ENCODE assay signal across 8 cellular contexts in genomic region chr12:56158926-56159461, GRCh38. TPM values are rescaled to one million over a fixed set of nuclear protein-coding genes. Genes with fewer than 3 reads are reported as not detected.
DNase-seq lines count a peak whose midpoint lies in the region; ATAC-seq and TF ChIP-seq lines count a peak whose summit lies in the region.

No MANE protein-coding gene starts in this region.

- H3K79me2 ChIP-seq in Loucy (ENCODE audit: insufficient read depth, low read length): peaks cover 58% of the 10 kb centered on the region

- H3K9me3 ChIP-seq in Loucy (ENCODE audit: insufficient read depth, low read depth, low read length) (no peaks in the 10 kb centered on the region), esophagus squamous epithelium (no peaks in the 10 kb centered on the region), upper lobe of left lung (no peaks in the 10 kb centered on the region)

- TF ChIP-seq CTCF in Loucy (conservative IDR thresholded peaks at IDR 0.05; ENCODE audit: low read length) (no peak), WI38 (IDR thresholded peaks at IDR 0.05; ENCODE audit: low read depth, low read length) (no peak), esophagus squamous epithelium (IDR thresholded peaks at IDR 0.05) (no peak), upper lobe of left lung (IDR thresholded peaks at IDR 0.05) (no peak)

- H4K20me1 ChIP-seq in Loucy (ENCODE audit: insufficient read depth, low read length, poor library complexity, severe bottlenecking): peaks cover 44% of the 10 kb centered on the region

- DNase-seq in NCI-H1417 (lab: John Stamatoyannopoulos, UW): peak; percentile 34 to 74 (median 63)
- no peak for DNase-seq in NCI-H1417 treated with DMSO at 0.1 percent for 48 hours (lab: John Stamatoyannopoulos, UW)
- peak; percentile 32 for DNase-seq in esophagus squamous epithelium (lab: John Stamatoyannopoulos, UW)
- DNase-seq in mucosa of gallbladder (ENCODE audit: low spot score): peak; percentile 87
- peak in 1 of 2 donors; percentile 96 for DNase-seq in upper lobe of left lung

- H3K27ac ChIP-seq in esophagus squamous epithelium: peak overlapping the region; percentile 93 to 100 (median 99)
- peak overlapping the region; percentile 87 to 97 (median 96) for H3K27ac ChIP-seq in upper lobe of left lung

- TF ChIP-seq POLR2A in esophagus squamous epithelium (IDR thresholded peaks at IDR 0.05): peak in 2 of 4 donors; percentile 67 to 77
- peak in 2 of 4 donors; percentile 14 to 61 for TF ChIP-seq POLR2A in upper lobe of left lung (IDR thresholded peaks at IDR 0.05)

- no peak for TF ChIP-seq EP300 in upper lobe of left lung (IDR thresholded peaks at IDR 0.05)

- H3K36me3 ChIP-seq in Loucy (ENCODE audit: insufficient read depth, low read length) (peaks cover 44% of the 10 kb centered on the region; the same call in 1 of the 2 replicates), esophagus squamous epithelium (peaks cover 33 to 54% (median 47%) of the 10 kb centered on the region in 3 donors), upper lobe of left lung (peaks cover 33 to 48% (median 44%) of the 10 kb centered on the region in 4 donors)

- intact Hi-C loops in esophagus squamous epithelium (cut with DNase I): no loop called here

- H3K9ac ChIP-seq in Loucy (ENCODE audit: low read depth, low read length, poor library complexity, severe bottlenecking): peak overlapping the region; percentile 94

- H3K27me3 ChIP-seq in Loucy (ENCODE audit: insufficient read depth, low read length, poor library complexity, severe bottlenecking): no peaks in the 10 kb centered on the region
- H3K27me3 ChIP-seq in esophagus squamous epithelium: no peaks in the 10 kb centered on the region
- H3K27me3 ChIP-seq in upper lobe of left lung: no peaks in the 10 kb centered on the region

- no peaks in the 10 kb centered on the region for H3K9me2 ChIP-seq in Loucy (replicated peaks; ENCODE audit: low read depth, low read length)

- 0 to 3% methylated on average over 5 of the region's 6 CpGs for WGBS in esophagus squamous epithelium, 2 donors
- 0% methylated on average over 6 of the region's 6 CpGs for WGBS in upper lobe of left lung, 2 donors

- peak overlapping the region; percentile 98 for H3K4me3 ChIP-seq in Loucy (ENCODE audit: low read length, poor library complexity, severe bottlenecking)
- H3K4me3 ChIP-seq in WI38 (ENCODE audit: low read depth, low read length): peak overlapping the region; percentile 87
- peak overlapping the region; percentile 61 to 97 (median 80) for H3K4me3 ChIP-seq in esophagus squamous epithelium
- H3K4me3 ChIP-seq in upper lobe of left lung: peak overlapping the region; percentile 59 to 84 (median 64)

- H2AFZ ChIP-seq in Loucy (ENCODE audit: low read length): no peak overlapping the region

- H3K4me2 ChIP-seq in Loucy (ENCODE audit: low read depth, low read length, poor library complexity, severe bottlenecking): peak overlapping the region; percentile 93

- H3F3A ChIP-seq in Loucy (ENCODE audit: low read depth): no peaks in the 10 kb centered on the region

- ATAC-seq in upper lobe of left lung (ENCODE audit: low FRiP score in 2 of 2): peak; percentile 76 to 78
- ATAC-seq in GM21447 (IDR thresholded peaks at IDR 0.05; ENCODE audit: unreplicated experiment): no peak

- peaks cover 30% of the 10 kb centered on the region for H3K4me1 ChIP-seq in Loucy (ENCODE audit: insufficient read depth, low read length, poor library complexity, severe bottlenecking)
- peaks cover 25 to 53% (median 32%) of the 10 kb centered on the region in 3 donors for H3K4me1 ChIP-seq in esophagus squamous epithelium
- H3K4me1 ChIP-seq in upper lobe of left lung: peaks cover 32 to 58% (median 40%) of the 10 kb centered on the region in 4 donors

RNA-seq across cellular contexts. Expression of gene MYL6, which starts 0.8 kb away (rescaled TPM):
- 1,000 to 10,000 TPM; 1,011 to 2,279 (median 1,490) TPM for total RNA-seq in esophagus squamous epithelium
- total RNA-seq in mucosa of gallbladder: 1,918 TPM
- 1,000 to 10,000 TPM in 5 of 6 donors, 100 to 1,000 TPM in 1; 665 to 1,935 (median 1,528) TPM for total RNA-seq in upper lobe of left lung

RNA-seq across cellular contexts. Expression of gene MYL6B, which starts 6.6 kb away (rescaled TPM):
- total RNA-seq in esophagus squamous epithelium: 10 to 100 TPM; 26.3 to 51.0 (median 37.8) TPM
- total RNA-seq in mucosa of gallbladder: 53.7 TPM
- total RNA-seq in upper lobe of left lung: 10 to 100 TPM; 10.5 to 38.4 (median 29.1) TPM

RNA-seq across cellular contexts. Expression of gene SMARCC2, which starts 30.3 kb away (rescaled TPM):
- 10 to 100 TPM; 31.7 to 64.9 (median 46.1) TPM for total RNA-seq in esophagus squamous epithelium
- 115 TPM for total RNA-seq in mucosa of gallbladder
- 100 to 1,000 TPM in 2 of 6 donors, 10 to 100 TPM in 4; 71.4 to 258 (median 93.9) TPM for total RNA-seq in upper lobe of left lung

RNA-seq across cellular contexts. Expression of gene ESYT1, which starts 30.9 kb away (rescaled TPM):
- 10 to 100 TPM; 42.6 to 70.8 (median 62.5) TPM for total RNA-seq in esophagus squamous epithelium
- 111 TPM for total RNA-seq in mucosa of gallbladder
- total RNA-seq in upper lobe of left lung: 100 to 1,000 TPM in 5 of 6 donors, 10 to 100 TPM in 1; 73.9 to 132 (median 112) TPM

RNA-seq across cellular contexts. Expression of gene ZC3H10, which starts 40.9 kb away (rescaled TPM):
- total RNA-seq in esophagus squamous epithelium: 1 to 10 TPM; 1.5 to 3.8 (median 2.3) TPM
- 5.4 TPM for total RNA-seq in mucosa of gallbladder
- total RNA-seq in upper lobe of left lung: 10 to 100 TPM in 2 of 6 donors, 1 to 10 TPM in 4; 2.1 to 22.0 (median 6.4) TPM
